Comparison of ENCODE assay signal across 7 cellular contexts in genomic region chr19:6066661-6067646, GRCh38. TPM values are rescaled to one million over a fixed set of nuclear protein-coding genes. Genes with fewer than 3 reads are reported as not detected.
DNase-seq lines count a peak whose midpoint lies in the region; FAIRE-seq and TF ChIP-seq lines count a peak whose summit lies in the region.

No MANE protein-coding gene starts in this region.

- H3K9me3 ChIP-seq in esophagus squamous epithelium: no peaks in the 10 kb centered on the region

- H3K4me1 ChIP-seq in esophagus squamous epithelium: peaks cover 48 to 80% (median 62%) of the 10 kb centered on the region in 3 donors

- H3K27ac ChIP-seq in esophagus squamous epithelium: peak overlapping the region; percentile 63 to 96 (median 92)

- no peak for FAIRE-seq in urothelium cell line (lab: Jason Lieb, UNC)

- TF ChIP-seq POLR2A in esophagus squamous epithelium (IDR thresholded peaks at IDR 0.05): no peak

- H3K27me3 ChIP-seq in esophagus squamous epithelium: no peaks in the 10 kb centered on the region

- TF ChIP-seq CTCF in esophagus squamous epithelium (IDR thresholded peaks at IDR 0.05): no peak

- no peaks in the 10 kb centered on the region for H3K36me3 ChIP-seq in esophagus squamous epithelium

- intact Hi-C loops in esophagus squamous epithelium (cut with DNase I): no loop called here

- peak; percentile 85 for DNase-seq in GF-D8 (lab: John Stamatoyannopoulos, UW)
- peak; percentile 92 for DNase-seq in NCI-H146 (lab: John Stamatoyannopoulos, UW)
- DNase-seq in T-helper 9 cell: peak; percentile 49
- peak; percentile 25 for DNase-seq in esophagus squamous epithelium (lab: John Stamatoyannopoulos, UW)
- peak; percentile 65 for DNase-seq in middle frontal gyrus (ENCODE audit: extremely low spot score, low spot score)
- peak; percentile 65 for DNase-seq in urothelium cell line (ENCODE audit: low spot score)
- DNase-seq in activated gamma-delta T cell (lab: John Stamatoyannopoulos, UW): no peak

- H3K4me3 ChIP-seq in esophagus squamous epithelium: no peak overlapping the region

- 11 to 22% methylated on average over 18 of the region's 18 CpGs for WGBS in esophagus squamous epithelium, 2 donors

RNA-seq across cellular contexts. Expression of gene RFX2, which starts 43.3 kb away (rescaled TPM):
- 10 to 100 TPM in 1 of 4 donors, 1 to 10 TPM in 3; 5.2 to 21.4 (median 7.7) TPM for total RNA-seq in esophagus squamous epithelium
